25 cellular contexts compared by ENCODE assay signal in the genomic region with DNA sequence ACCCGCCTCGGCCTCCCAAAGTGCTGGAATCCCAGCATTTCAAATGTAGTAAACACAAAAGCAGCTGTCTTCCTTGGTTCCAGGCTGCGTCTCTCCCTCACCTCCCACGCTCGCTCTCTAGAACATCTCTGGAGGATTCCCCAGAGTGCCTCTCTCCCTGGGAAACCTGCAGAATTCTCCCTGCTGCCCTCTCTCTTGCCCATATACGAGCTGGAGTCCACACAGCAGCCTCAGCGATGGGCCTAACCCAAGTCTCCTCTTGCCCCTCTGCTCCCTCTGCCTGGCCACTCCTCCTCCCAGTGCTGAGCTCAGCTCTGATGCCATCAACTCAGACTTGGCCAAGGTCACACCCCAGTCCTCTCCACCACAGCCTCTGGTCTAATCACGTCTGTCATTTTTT. TPM values are rescaled to one million over a fixed set of nuclear protein-coding genes. Genes with fewer than 3 reads are reported as not detected.
A peak's percentile ranks its signal among the peaks of the same experiment; 100 is the strongest.
DNase-seq lines count a peak whose midpoint lies in the region; ATAC-seq, FAIRE-seq and TF ChIP-seq lines count a peak whose summit lies in the region.
"Had no signal": no experiment of that assay in that cellular context is flagged by ENCODE, and none has a peak within 500 bp of the region (broad histone marks: within the 10 kb centered on the region; RNA-seq: fewer than 3 reads in every experiment).

No MANE protein-coding gene starts in this region.

- no peaks in the 10 kb centered on the region for H3K27me3 Mint-ChIP-seq in activated naive CD8-positive, alpha-beta T cell treated with anti-CD3 and anti-CD28 coated beads, Interleukin-2, amount 50 U/mL, for 24 hours
- H3K27me3 Mint-ChIP-seq in activated naive CD8-positive, alpha-beta T cell treated with anti-CD3 and anti-CD28 coated beads for 36 hours: peaks cover 6% of the 10 kb centered on the region

- H3K4me3 Mint-ChIP-seq in activated naive CD8-positive, alpha-beta T cell treated with anti-CD3 and anti-CD28 coated beads, Interleukin-2, amount 50 U/mL, for 24 hours: no peak overlapping the region
- no peak overlapping the region for H3K4me3 Mint-ChIP-seq in activated naive CD8-positive, alpha-beta T cell treated with anti-CD3 and anti-CD28 coated beads for 36 hours
- H3K4me3 Mint-ChIP-seq: naive thymus-derived CD8-positive, alpha-beta T cell had no signal

- 75 to 78% methylated on average over 8 of the region's 8 CpGs for WGBS in pancreas, 2 donors
- 57 to 83% methylated on average over 8 of the region's 8 CpGs for WGBS in testis, 2 donors

- H3K9me3 ChIP-seq in pancreas (no peaks in the 10 kb centered on the region), testis (no peaks in the 10 kb centered on the region)
- H3K9me3 ChIP-seq: BE2C, prostate gland, stomach, uterus had no signal

- no peak for TF ChIP-seq CTCF in pancreas (IDR thresholded peaks at IDR 0.05)
- no peak for TF ChIP-seq CTCF in testis (IDR thresholded peaks at IDR 0.05)

- H3K4me1 Mint-ChIP-seq in activated naive CD8-positive, alpha-beta T cell treated with anti-CD3 and anti-CD28 coated beads, Interleukin-2, amount 50 U/mL, for 24 hours: no peaks in the 10 kb centered on the region
- no peaks in the 10 kb centered on the region for H3K4me1 Mint-ChIP-seq in activated naive CD8-positive, alpha-beta T cell treated with anti-CD3 and anti-CD28 coated beads for 36 hours

- H3K4me1 ChIP-seq in pancreas (no peaks in the 10 kb centered on the region), testis (peaks cover 27% of the 10 kb centered on the region)
- H3K4me1 ChIP-seq: BE2C, prostate gland, uterus had no signal

- H3K27ac ChIP-seq in pancreas: no peak overlapping the region
- peak overlapping the region in 1 of 2 donors; percentile 23 for H3K27ac ChIP-seq in testis
- H3K27ac ChIP-seq: 22Rv1, prostate gland, WERI-Rb-1 had no signal

- H3K27ac Mint-ChIP-seq in activated naive CD8-positive, alpha-beta T cell treated with anti-CD3 and anti-CD28 coated beads, Interleukin-2, amount 50 U/mL, for 24 hours: no peak overlapping the region
- H3K27ac Mint-ChIP-seq in activated naive CD8-positive, alpha-beta T cell treated with anti-CD3 and anti-CD28 coated beads for 36 hours: no peak overlapping the region
- H3K27ac Mint-ChIP-seq: naive thymus-derived CD8-positive, alpha-beta T cell had no signal

- intact Hi-C loops in Right ventricle myocardium superior (cut with DNase I): loop anchor here (10.0 kb wide), 1 partner anchor 109 kb away; no protein-coding TSS in a partner anchor
- intact Hi-C loops in pancreas (cut with DNase I): loop anchor here in 1 of 3 donors (10.0 kb wide), 1 partner anchor 139 kb away; no protein-coding TSS in a partner anchor
- intact Hi-C loops in testis (cut with DNase I; ENCODE audit: low total_unique reads): no loop called here

- no peaks in the 10 kb centered on the region for H3K36me3 Mint-ChIP-seq in activated naive CD8-positive, alpha-beta T cell treated with anti-CD3 and anti-CD28 coated beads, Interleukin-2, amount 50 U/mL, for 24 hours (ENCODE audit: low read depth)
- no peaks in the 10 kb centered on the region for H3K36me3 Mint-ChIP-seq in activated naive CD8-positive, alpha-beta T cell treated with anti-CD3 and anti-CD28 coated beads for 36 hours
- H3K36me3 Mint-ChIP-seq: naive thymus-derived CD8-positive, alpha-beta T cell had no signal

- ATAC-seq in activated naive CD8-positive, alpha-beta T cell treated with anti-CD3 and anti-CD28 coated beads, Interleukin-2, amount 50 U/mL, for 24 hours: peak; percentile 28
- ATAC-seq in Right ventricle myocardium superior (ENCODE audit: poor library complexity) (peak; percentile 63), pancreas (peak in 3 of 4 donors; percentile 15 to 44 (median 39))
- ATAC-seq: naive thymus-derived CD8-positive, alpha-beta T cell had no signal

- DNase-seq in activated naive CD8-positive, alpha-beta T cell treated with anti-CD3 and anti-CD28 coated beads, Interleukin-2, amount 50 U/mL, for 24 hours: no peak
- DNase-seq in activated naive CD8-positive, alpha-beta T cell treated with anti-CD3 and anti-CD28 coated beads for 36 hours: no peak
- DNase-seq in Right ventricle myocardium superior (no peak), pancreas (no peak), testis (peak; percentile 77), SHP77 (lab: John Stamatoyannopoulos, UW) (no peak), urothelium cell line (ENCODE audit: low spot score) (no peak), GM19239 (ENCODE audit: insufficient read length, low spot score) (no peak)
- DNase-seq: activated CD4-positive, alpha-beta T cell treated with anti-CD3 and anti-CD28 coated beads, Interleukin-2, amount 50 U/mL, for 4 hours; activated effector memory CD4-positive, alpha-beta T cell treated with anti-CD3 and anti-CD28 coated beads, Interleukin-2, amount 50 U/mL, for 16 hours; BE2C; foreskin melanocyte; kidney glomerular epithelial cell; naive thymus-derived CD8-positive, alpha-beta T cell; NCI-H1105; NCI-H2107; NK-92 treated with Interleukin-12 subunit alpha and Interleukin-12 subunit beta, amount 100 ng/mL, for 24 hours; stimulated activated CD4-positive, alpha-beta T cell treated with anti-CD3 and anti-CD28 coated beads, Interleukin-4, amount 100 ng/mL, for 1 hour; stomach; T-helper 1 cell; uterus; WERI-Rb-1 had no signal

- H3K36me3 ChIP-seq in pancreas: peaks cover 0 to 12% (median 0%) of the 10 kb centered on the region in 3 donors
- H3K36me3 ChIP-seq in testis (ENCODE audit: low read depth, missing control alignments): no peaks in the 10 kb centered on the region
- H3K36me3 ChIP-seq: BE2C, uterus had no signal

- no peaks in the 10 kb centered on the region for H3K9me3 Mint-ChIP-seq in activated naive CD8-positive, alpha-beta T cell treated with anti-CD3 and anti-CD28 coated beads, Interleukin-2, amount 50 U/mL, for 24 hours
- H3K9me3 Mint-ChIP-seq in activated naive CD8-positive, alpha-beta T cell treated with anti-CD3 and anti-CD28 coated beads for 36 hours: no peaks in the 10 kb centered on the region
- H3K9me3 Mint-ChIP-seq: naive thymus-derived CD8-positive, alpha-beta T cell had no signal

- H3K27me3 ChIP-seq in pancreas: no peaks in the 10 kb centered on the region
- no peaks in the 10 kb centered on the region for H3K27me3 ChIP-seq in testis
- H3K27me3 ChIP-seq: BE2C, stomach, uterus had no signal

- H3K4me3 ChIP-seq in pancreas (no peak overlapping the region), testis (no peak overlapping the region)
- H3K4me3 ChIP-seq: prostate gland, stomach, uterus had no signal

- no peak for TF ChIP-seq POLR2A in testis (IDR thresholded peaks at IDR 0.05)

- FAIRE-seq in pancreas (lab: Jason Lieb, UNC): no peak
- no peak for FAIRE-seq in urothelium cell line (lab: Jason Lieb, UNC)
- no peak for FAIRE-seq in GM19239 (lab: Jason Lieb, UNC)
- FAIRE-seq: bronchial epithelial cell had no signal

RNA-seq across cellular contexts. Expression of a gene that starts 10.6 kb away (rescaled TPM):
- total RNA-seq in activated naive CD8-positive, alpha-beta T cell treated with anti-CD3 and anti-CD28 coated beads for 36 hours: under 1 TPM; 0.14 to 0.30 TPM
- total RNA-seq in Right ventricle myocardium superior (83.7 TPM), pancreas (10 to 100 TPM; 20.0 to 95.5 (median 30.6) TPM), testis (100 to 1,000 TPM; 195 to 303 TPM)
- polyA plus RNA-seq in pancreas (10 to 100 TPM; 26.4 to 28.3 TPM), testis (ENCODE audit: insufficient read depth, low read depth, low replicate concordance) (144 TPM)
- total RNA-seq: naive thymus-derived CD8-positive, alpha-beta T cell had no signal

Comparison
In these comparisons a context has a peak if more than half of its experiments do, and no peak if none do; other contexts are left out.
1. RNA of a gene that starts 10.6 kb away (total RNA-seq): 195 to 303 TPM in testis, 83.7 TPM in Right ventricle myocardium superior (single experiment) and 20.0 to 95.5 TPM in pancreas; 0.14 to 0.30 TPM in activated naive CD8-positive, alpha-beta T cell treated with anti-CD3 and anti-CD28 coated beads for 36 hours; every median in the first group is over 10 times any median in the second.
2. Peak in every context shown above with its lines, with median percentiles within 50 percentile points of each other: ATAC-seq.